18 cellular contexts compared by ENCODE assay signal in the genomic region with DNA sequence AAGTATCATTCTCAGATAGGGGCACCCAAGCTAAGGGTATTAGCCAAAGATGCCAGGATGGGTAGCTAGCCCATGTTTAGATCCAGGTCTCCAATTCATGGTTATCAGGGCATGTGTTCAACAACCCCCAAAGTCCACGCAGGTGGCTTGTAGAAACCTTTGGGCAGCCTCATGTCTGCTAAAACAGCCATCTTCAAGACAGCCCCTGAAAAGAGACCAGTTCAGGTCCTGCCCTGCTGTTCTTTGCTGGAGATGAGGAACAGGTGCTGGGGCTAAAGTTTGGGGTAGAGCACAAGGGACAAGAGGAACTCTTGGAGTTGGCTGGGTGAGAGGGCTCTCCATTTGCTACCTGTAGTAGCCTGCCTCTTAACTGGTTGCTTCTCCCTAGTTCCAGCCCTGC. TPM values are rescaled to one million over a fixed set of nuclear protein-coding genes. Genes with fewer than 3 reads are reported as not detected.
DNase-seq lines count a peak whose midpoint lies in the region; ATAC-seq and TF ChIP-seq lines count a peak whose summit lies in the region.
"Had no signal": no experiment of that assay in that cellular context is flagged by ENCODE, and none has a peak within 500 bp of the region (broad histone marks: within the 10 kb centered on the region; RNA-seq: fewer than 3 reads in every experiment).

No MANE protein-coding gene starts in this region.

- no peaks in the 10 kb centered on the region for H3K27me3 Mint-ChIP-seq in activated CD4-positive, alpha-beta T cell treated with anti-CD3 and anti-CD28 coated beads for 36 hours
- H3K27me3 Mint-ChIP-seq in brain = peaks cover 22% of the 10 kb centered on the region
- H3K27me3 Mint-ChIP-seq: stimulated activated naive CD8-positive, alpha-beta T cell treated with anti-CD3 and anti-CD28 coated beads, Interleukin-15, amount 100 ng/mL, for 72 hours had no signal

- peaks cover 74% of the 10 kb centered on the region for H3K36me3 Mint-ChIP-seq in activated CD4-positive, alpha-beta T cell treated with anti-CD3 and anti-CD28 coated beads for 36 hours (ENCODE audit: low read depth)
- H3K36me3 Mint-ChIP-seq in brain = peaks cover 37% of the 10 kb centered on the region

- H3K4me3 Mint-ChIP-seq in activated CD4-positive, alpha-beta T cell treated with anti-CD3 and anti-CD28 coated beads for 36 hours = no peak overlapping the region
- H3K4me3 Mint-ChIP-seq in brain = no peak overlapping the region

- no peaks in the 10 kb centered on the region for H3K9me3 Mint-ChIP-seq in activated CD4-positive, alpha-beta T cell treated with anti-CD3 and anti-CD28 coated beads for 36 hours (ENCODE audit: low read depth)
- H3K9me3 Mint-ChIP-seq in brain = peaks cover 0 to 2% (median 0%) of the 10 kb centered on the region in 5 experiments
- H3K9me3 Mint-ChIP-seq: stimulated activated naive CD8-positive, alpha-beta T cell treated with anti-CD3 and anti-CD28 coated beads, Interleukin-15, amount 100 ng/mL, for 72 hours had no signal

- H3K4me1 ChIP-seq in neutrophil (ENCODE audit: control insufficient read depth in 1 of 2, insufficient read depth in 1 of 2, low read depth in 1 of 2, low read length in 1 of 2) = peaks cover 50 to 65% of the 10 kb centered on the region in 2 experiments

- no peak for ATAC-seq in activated CD4-positive, alpha-beta T cell treated with anti-CD3 and anti-CD28 coated beads for 36 hours
- no peak for ATAC-seq in HG03045 (IDR thresholded peaks at IDR 0.05; ENCODE audit: unreplicated experiment)
- ATAC-seq: left colon; stimulated activated naive CD8-positive, alpha-beta T cell treated with anti-CD3 and anti-CD28 coated beads, Interleukin-15, amount 100 ng/mL, for 72 hours had no signal

- H3K36me3 ChIP-seq in neutrophil = peaks cover 74% of the 10 kb centered on the region

- H3K27ac ChIP-seq in RWPE1 (peak overlapping the region; percentile 87), neutrophil (peak overlapping the region; percentile 98)

- H3K27me3 ChIP-seq in neutrophil = no peaks in the 10 kb centered on the region

- peak overlapping the region; percentile 52 for H3K27ac Mint-ChIP-seq in activated CD4-positive, alpha-beta T cell treated with anti-CD3 and anti-CD28 coated beads for 36 hours
- H3K27ac Mint-ChIP-seq in brain = peak overlapping the region in 3 of 5 experiments; percentile 41 to 94 (median 82)

- DNase-seq in activated CD4-positive, alpha-beta T cell treated with anti-CD3 and anti-CD28 coated beads for 36 hours = no peak
- no peak for DNase-seq in activated CD4-positive, alpha-beta T cell treated with anti-CD3 and anti-CD28 coated beads, Interleukin-2, amount 50 U/mL, for 4 hours
- no peak for DNase-seq in RWPE1 (ENCODE audit: low spot score)
- DNase-seq in HuH-7.5 (ENCODE audit: low spot score) = no peak
- no peak for DNase-seq in lower leg skin (ENCODE audit: low spot score in 2 of 2)
- DNase-seq: activated CD4-positive, alpha-beta T cell treated with anti-CD3 and anti-CD28 coated beads, Interleukin-2, amount 50 U/mL, for 1 hour; effector CD8-positive, alpha-beta T cell; left colon; MV-4-11; NCI-H2029; NCI-H526; SIG-M5 had no signal

- POLR2A ChIA-PET in activated CD4-positive, alpha-beta T cell treated with anti-CD3 and anti-CD28 coated beads for 36 hours (lab: Charles Lee) = interaction anchor here (0.7 to 1.0 kb wide), 2 partner anchors 8 to 29 kb away, joined by 3 read pairs; a partner anchor contains a TSS
- POLR2A ChIA-PET in RWPE1 (lab: Yijun Ruan, JAX; ENCODE audit: low non-redundant PET) = no interaction called here

- H3K4me1 Mint-ChIP-seq in activated CD4-positive, alpha-beta T cell treated with anti-CD3 and anti-CD28 coated beads for 36 hours = peaks cover 76% of the 10 kb centered on the region
- peaks cover 17% of the 10 kb centered on the region for H3K4me1 Mint-ChIP-seq in brain

- TF ChIP-seq POLR2A in lower leg skin (IDR thresholded peaks at IDR 0.05) = no peak

- no peaks in the 10 kb centered on the region for H3K9me3 ChIP-seq in neutrophil

- TF ChIP-seq CTCF in RWPE1 (conservative IDR thresholded peaks at IDR 0.05; ENCODE audit: low read depth) (no peak), brain (conservative IDR thresholded peaks at IDR 0.05) (no peak), neutrophil (IDR thresholded peaks at IDR 0.05) (no peak), lower leg skin (IDR thresholded peaks at IDR 0.05) (no peak)

- WGBS in lower leg skin, 2 donors = 91 to 92% methylated on average over 1 of the region's 1 CpG

- intact Hi-C loops in activated CD4-positive, alpha-beta T cell treated with anti-CD3 and anti-CD28 coated beads for 36 hours (cut with DNase I, micrococcal nuclease) = no loop called here
- intact Hi-C loops in lower leg skin (cut with DNase I; ENCODE audit: low total_unique reads) = no loop called here

- CTCF ChIA-PET in activated CD4-positive, alpha-beta T cell treated with anti-CD3 and anti-CD28 coated beads for 36 hours (lab: Charles Lee) = interaction anchor here (0.7 to 2.4 kb wide), 9 partner anchors 8 to 89 kb away, joined by 3 to 8 read pairs (median 4); a partner anchor contains a TSS
- CTCF ChIA-PET in RWPE1 (lab: Yijun Ruan, JAX) = no interaction called here

- H3K4me3 ChIP-seq in neutrophil (ENCODE audit: low read depth in 1 of 2, low read length in 1 of 2) (no peak overlapping the region), lower leg skin (ENCODE audit: low read depth, poor library complexity, severe bottlenecking) (no peak overlapping the region)

RNA-seq across cellular contexts. Expression of a gene that starts 4.6 kb away (rescaled TPM):
- total RNA-seq in activated CD4-positive, alpha-beta T cell treated with anti-CD3 and anti-CD28 coated beads for 36 hours = 10 to 100 TPM; 52.9 to 59.2 TPM
- polyA plus RNA-seq in brain (ENCODE audit: insufficient read depth, low read depth, low replicate concordance) = 15.2 TPM
- 10 to 100 TPM; 10.4 to 28.6 (median 14.0) TPM for total RNA-seq in lower leg skin

RNA-seq across cellular contexts. Expression of a gene that starts 11.2 kb away (rescaled TPM):
- 10 to 100 TPM; 85.0 to 93.5 TPM for total RNA-seq in activated CD4-positive, alpha-beta T cell treated with anti-CD3 and anti-CD28 coated beads for 36 hours
- polyA plus RNA-seq in brain (ENCODE audit: insufficient read depth, low read depth, low replicate concordance) = 49.4 TPM
- total RNA-seq in lower leg skin = 10 to 100 TPM; 39.3 to 60.2 (median 52.0) TPM

RNA-seq across cellular contexts. Expression of a gene that starts 24.7 kb away (rescaled TPM):
- under 1 TPM; 0.59 to 0.74 TPM for total RNA-seq in activated CD4-positive, alpha-beta T cell treated with anti-CD3 and anti-CD28 coated beads for 36 hours
- polyA plus RNA-seq in brain (ENCODE audit: insufficient read depth, low read depth, low replicate concordance) = 0.19 TPM
- total RNA-seq in lower leg skin = under 1 TPM in 2 of 4 donors, not detected in 2; 0.19 to 0.61 TPM
- total RNA-seq: Daoy, progenitor cell of endocrine pancreas had no signal

RNA-seq across cellular contexts. Expression of a gene that starts 28.3 kb away (rescaled TPM):
- total RNA-seq in activated CD4-positive, alpha-beta T cell treated with anti-CD3 and anti-CD28 coated beads for 36 hours = 100 to 1,000 TPM in 1 of 2 experiments, 10 to 100 TPM in 1; 95.2 to 113 TPM
- 66.7 TPM for polyA plus RNA-seq in brain (ENCODE audit: insufficient read depth, low read depth, low replicate concordance)
- total RNA-seq in lower leg skin = 10 to 100 TPM; 49.5 to 60.3 (median 56.3) TPM

RNA-seq across cellular contexts. Expression of a gene that starts 37.5 kb away (rescaled TPM):
- total RNA-seq in activated CD4-positive, alpha-beta T cell treated with anti-CD3 and anti-CD28 coated beads for 36 hours = 10 to 100 TPM; 13.3 to 18.8 TPM
- 2.6 TPM for polyA plus RNA-seq in brain (ENCODE audit: insufficient read depth, low read depth, low replicate concordance)
- total RNA-seq in lower leg skin = 1 to 10 TPM; 1.6 to 5.7 (median 3.5) TPM
